In genomic region chr10:1923998-1924397, GRCh38 we compare ENCODE assay signal across 2 cellular contexts.
TF ChIP-seq lines count a peak whose summit lies in the region.

No MANE protein-coding gene starts in this region.

TF ChIP-seq in GM23338, 12 proteins besides CTCF, POLR2A, EP300 and RAD21 (continued from another document):
- TF ChIP-seq ZNF462 (CRISPR knock-in tag; IDR thresholded peaks at IDR 0.05): no peak
- no peak for TF ChIP-seq CREB1 (CRISPR knock-in tag; IDR thresholded peaks at IDR 0.05; ENCODE audit: low read depth)
- TF ChIP-seq EZH2phosphoT487 (IDR thresholded peaks at IDR 0.05; ENCODE audit: unreplicated experiment): no peak
- TF ChIP-seq JUNB (IDR thresholded peaks at IDR 0.05; ENCODE audit: unreplicated experiment): no peak
- no peak for TF ChIP-seq EZH2 (IDR thresholded peaks at IDR 0.05; ENCODE audit: low read depth, unreplicated experiment)

TF ChIP-seq in WTC11, 78 proteins besides CTCF, POLR2A, EP300 and RAD21 (continued from another document):
- TF ChIP-seq ZNF281 (CRISPR knock-in tag; IDR thresholded peaks at IDR 0.05) (no peak), ZNF396 (CRISPR knock-in tag; IDR thresholded peaks at IDR 0.05; ENCODE audit: borderline replicate concordance) (no peak), USF1 (CRISPR knock-in tag; IDR thresholded peaks at IDR 0.05) (no peak), ZNF138 (CRISPR knock-in tag; conservative IDR thresholded peaks at IDR 0.05) (no peak), GABPB1 (CRISPR knock-in tag; IDR thresholded peaks at IDR 0.05) (no peak), AFF4 (CRISPR knock-in tag; IDR thresholded peaks at IDR 0.05; ENCODE audit: borderline replicate concordance) (no peak), OVOL2 (CRISPR knock-in tag; IDR thresholded peaks at IDR 0.05; ENCODE audit: borderline replicate concordance) (no peak), ATF1 (CRISPR knock-in tag; IDR thresholded peaks at IDR 0.05) (no peak), E2F5 (CRISPR knock-in tag; IDR thresholded peaks at IDR 0.05) (no peak), ATF2 (CRISPR knock-in tag; IDR thresholded peaks at IDR 0.05; ENCODE audit: borderline replicate concordance, low read depth) (no peak), E2F1 (CRISPR knock-in tag; IDR thresholded peaks at IDR 0.05) (no peak), CBFB (CRISPR knock-in tag; IDR thresholded peaks at IDR 0.05; ENCODE audit: low read depth) (no peak), NFE2L1 (CRISPR knock-in tag; IDR thresholded peaks at IDR 0.05) (no peak), KAT7 (CRISPR knock-in tag; IDR thresholded peaks at IDR 0.05; ENCODE audit: borderline replicate concordance) (no peak)
